Comparison of ENCODE assay signal across 1 cellular context in genomic region chr17:68701046-68701445, GRCh38.
TF ChIP-seq lines count a peak whose summit lies in the region.

No MANE protein-coding gene starts in this region.

TF ChIP-seq in K562, 482 proteins besides CTCF, POLR2A, EP300 and RAD21 (continued from another document and continues in another):
- TF ChIP-seq ZNF280A (IDR thresholded peaks at IDR 0.05; ENCODE audit: low read depth, partially characterized antibody), result no peak
- no peak for TF ChIP-seq ZBTB2 (IDR thresholded peaks at IDR 0.05)
- TF ChIP-seq TGIF2 (CRISPR knock-in tag; IDR thresholded peaks at IDR 0.05), result no peak
- no peak for TF ChIP-seq E2F8 (IDR thresholded peaks at IDR 0.05; ENCODE audit: low read depth, partially characterized antibody)
- TF ChIP-seq ZSCAN32 (CRISPR knock-in tag; IDR thresholded peaks at IDR 0.05), result no peak
- no peak for TF ChIP-seq PHF21A (IDR thresholded peaks at IDR 0.05; ENCODE audit: borderline replicate concordance, low read depth)
- TF ChIP-seq NR4A1 (CRISPR knock-in tag; IDR thresholded peaks at IDR 0.05), result no peak
- no peak for TF ChIP-seq NR4A1 (tag; IDR thresholded peaks at IDR 0.05)
- no peak for TF ChIP-seq ZNF143 (CRISPR knock-in tag; IDR thresholded peaks at IDR 0.05)
- TF ChIP-seq GATA2 (CRISPR knock-in tag; IDR thresholded peaks at IDR 0.05), result no peak
- peak; percentile 43 for TF ChIP-seq CBFA2T2 (conservative IDR thresholded peaks at IDR 0.05)
- no peak for TF ChIP-seq HIVEP1 (CRISPR knock-in tag; IDR thresholded peaks at IDR 0.05)
- TF ChIP-seq ZNF3 (CRISPR knock-in tag; IDR thresholded peaks at IDR 0.05), result no peak
- no peak for TF ChIP-seq ZNF511 (CRISPR knock-in tag; IDR thresholded peaks at IDR 0.05)
- no peak for TF ChIP-seq TEAD2 (tag; IDR thresholded peaks at IDR 0.05)
- peak; percentile 62; the same call in 1 of the 2 replicates for TF ChIP-seq CBFA2T3 (IDR thresholded peaks at IDR 0.05)
- TF ChIP-seq SNIP1 (IDR thresholded peaks at IDR 0.05; ENCODE audit: low read depth), result no peak
- TF ChIP-seq ZNF57 (CRISPR knock-in tag; IDR thresholded peaks at IDR 0.05), result no peak
- TF ChIP-seq NBN (IDR thresholded peaks at IDR 0.05; ENCODE audit: low read depth), result no peak
- no peak for TF ChIP-seq STAG1 (CRISPR knock-in tag; IDR thresholded peaks at IDR 0.05; ENCODE audit: borderline replicate concordance)
- TF ChIP-seq SUPT5H (IDR thresholded peaks at IDR 0.05), result no peak
- no peak for TF ChIP-seq KDM5B (IDR thresholded peaks at IDR 0.05; ENCODE audit: insufficient replicate concordance, low read depth, low read length)
- no peak for TF ChIP-seq BRD9 (IDR thresholded peaks at IDR 0.05; ENCODE audit: low read depth, partially characterized antibody)
- TF ChIP-seq NR2C2 (CRISPR knock-in tag; IDR thresholded peaks at IDR 0.05), result no peak
- TF ChIP-seq NR2C2 (tag; IDR thresholded peaks at IDR 0.05), result peak; percentile 44; the same call in 1 of the 2 replicates
- no peak for TF ChIP-seq ARNT (IDR thresholded peaks at IDR 0.05)
- no peak for TF ChIP-seq THRA (IDR thresholded peaks at IDR 0.05)
- peak; percentile 49; the same call in 1 of the 2 replicates for TF ChIP-seq MAFG (tag; conservative IDR thresholded peaks at IDR 0.05)
- no peak for TF ChIP-seq E2F3 (CRISPR knock-in tag; IDR thresholded peaks at IDR 0.05)
- TF ChIP-seq NFIC (IDR thresholded peaks at IDR 0.05), result no peak
- TF ChIP-seq GATAD2B (IDR thresholded peaks at IDR 0.05; ENCODE audit: borderline replicate concordance), result no peak
- TF ChIP-seq MTA2 (IDR thresholded peaks at IDR 0.05; ENCODE audit: low read depth), result no peak
- TF ChIP-seq HNRNPH1 (optimal IDR thresholded peaks at IDR 0.05; ENCODE audit: low read depth, low read length), result no peak
- TF ChIP-seq ZNF133 (CRISPR knock-in tag; IDR thresholded peaks at IDR 0.05), result no peak
- peak; percentile 80 for TF ChIP-seq ZNF134 (CRISPR knock-in tag; conservative IDR thresholded peaks at IDR 0.05)
- TF ChIP-seq SAFB (IDR thresholded peaks at IDR 0.05; ENCODE audit: borderline replicate concordance, low read depth, low read length), result no peak
- TF ChIP-seq ETV5 (CRISPR knock-in tag; IDR thresholded peaks at IDR 0.05; ENCODE audit: low read depth), result no peak
- TF ChIP-seq MNT (conservative IDR thresholded peaks at IDR 0.05), result no peak
- TF ChIP-seq NFE2 (IDR thresholded peaks at IDR 0.05; ENCODE audit: low read depth), result 0 out of 2 replicates have a peak, but pooled peaks have one; percentile 17
- TF ChIP-seq ZNF175 (CRISPR knock-in tag; IDR thresholded peaks at IDR 0.05; ENCODE audit: low read depth), result no peak
- no peak for TF ChIP-seq RBM25 (IDR thresholded peaks at IDR 0.05; ENCODE audit: low read depth, low read length, severe bottlenecking)
- TF ChIP-seq NFYB (IDR thresholded peaks at IDR 0.05; ENCODE audit: extremely low read depth, insufficient read length), result no peak
- no peak for TF ChIP-seq ARID4B (CRISPR knock-in tag; IDR thresholded peaks at IDR 0.05)
- no peak for TF ChIP-seq DLX4 (CRISPR knock-in tag; IDR thresholded peaks at IDR 0.05)
- no peak for TF ChIP-seq ELK3 (CRISPR knock-in tag; IDR thresholded peaks at IDR 0.05)
- TF ChIP-seq TEAD4 (IDR thresholded peaks at IDR 0.05; ENCODE audit: low read length), result peak; percentile 30; the same call in 1 of the 2 replicates
- TF ChIP-seq TEAD4 (CRISPR knock-in tag; IDR thresholded peaks at IDR 0.05; ENCODE audit: borderline replicate concordance), result no peak
- no peak for TF ChIP-seq ZFP30 (CRISPR knock-in tag; IDR thresholded peaks at IDR 0.05; ENCODE audit: borderline replicate concordance)
- TF ChIP-seq SPI1 (IDR thresholded peaks at IDR 0.05; ENCODE audit: borderline replicate concordance, low read depth, low read length), result no peak
- no peak for TF ChIP-seq MYNN (IDR thresholded peaks at IDR 0.05)
- TF ChIP-seq MYNN (CRISPR knock-in tag; IDR thresholded peaks at IDR 0.05), result no peak
- TF ChIP-seq CCAR2 (IDR thresholded peaks at IDR 0.05; ENCODE audit: low read depth, low read length), result no peak
- no peak for TF ChIP-seq BDP1 (IDR thresholded peaks at IDR 0.05; ENCODE audit: insufficient read depth, insufficient read length)
- no peak for TF ChIP-seq ELF2 (CRISPR knock-in tag; IDR thresholded peaks at IDR 0.05)
- no peak for TF ChIP-seq RBFOX2 (IDR thresholded peaks at IDR 0.05; ENCODE audit: low read depth, low read length)
- no peak for TF ChIP-seq ZNF395 (CRISPR knock-in tag; IDR thresholded peaks at IDR 0.05)
- TF ChIP-seq FOSL1 (tag; conservative IDR thresholded peaks at IDR 0.05), result peak; percentile 72
- no peak for TF ChIP-seq ADNP (tag; IDR thresholded peaks at IDR 0.05)
